ENCODE assay signal across 8 cellular contexts in the genomic region with DNA sequence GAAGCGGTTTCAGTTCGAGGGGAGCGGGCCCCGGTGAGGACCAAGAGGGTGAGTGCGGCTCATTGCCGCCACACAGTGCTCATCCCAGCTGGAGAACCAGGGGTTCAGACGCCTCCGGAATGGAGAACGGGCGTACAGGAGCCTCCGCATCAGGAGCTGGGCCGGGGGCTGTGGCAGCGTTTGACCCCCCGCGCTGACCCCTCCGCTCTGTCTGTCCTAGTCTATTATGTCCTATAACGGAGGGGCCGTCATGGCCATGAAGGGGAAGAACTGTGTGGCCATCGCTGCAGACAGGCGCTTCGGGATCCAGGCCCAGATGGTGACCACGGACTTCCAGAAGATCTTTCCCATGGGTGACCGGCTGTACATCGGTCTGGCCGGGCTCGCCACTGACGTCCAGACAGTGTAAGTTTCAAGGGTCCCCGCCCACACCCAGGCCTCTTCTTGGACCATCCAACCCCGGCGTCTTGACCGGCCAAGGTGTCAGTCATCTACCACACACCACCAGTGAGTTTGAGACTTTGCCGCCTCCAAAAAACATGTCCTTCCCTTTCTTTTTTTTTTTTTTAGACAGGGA. TPM values are rescaled to one million over a fixed set of nuclear protein-coding genes. Genes with fewer than 3 reads are reported as not detected.
A peak's percentile ranks its signal among the peaks of the same experiment; 100 is the strongest.
DNase-seq lines count a peak whose midpoint lies in the region; ATAC-seq and TF ChIP-seq lines count a peak whose summit lies in the region.

No MANE protein-coding gene starts in this region.

- H3K36me3 Mint-ChIP-seq in GM23338 (ENCODE audit: low read depth), result peaks cover 30% of the 10 kb centered on the region
- H3K36me3 Mint-ChIP-seq in stimulated activated naive B cell treated with anti-CD40 and anti-IgM and Interleukin-4, amounts not matched to agents 10 μg/mL and 1 μg/mL and 100 μg/mL, for 72 hours, result peaks cover 21 to 27% of the 10 kb centered on the region in 2 donors

- no peaks in the 10 kb centered on the region for H3K27me3 ChIP-seq in A673 (replicated peaks; ENCODE audit: insufficient read depth, low read depth, low read length, poor library complexity)
- H3K27me3 ChIP-seq in GM23338 (ENCODE audit: insufficient read depth), result peaks cover 16% of the 10 kb centered on the region
- no peaks in the 10 kb centered on the region for H3K27me3 ChIP-seq in WERI-Rb-1 (ENCODE audit: insufficient read depth, low read depth, severe bottlenecking)
- H3K27me3 ChIP-seq in hepatocyte, result no peaks in the 10 kb centered on the region

- H3K4me3 Mint-ChIP-seq in GM23338, result peak overlapping the region; percentile 97
- H3K4me3 Mint-ChIP-seq in stimulated activated naive B cell treated with anti-CD40 and anti-IgM and Interleukin-4, amounts not matched to agents 10 μg/mL and 1 μg/mL and 100 μg/mL, for 72 hours, result peak overlapping the region; percentile 95 to 97

- H3K79me2 ChIP-seq in GM23338 (replicated peaks; ENCODE audit: insufficient read depth), result peaks cover 23% of the 10 kb centered on the region
- peaks cover 28% of the 10 kb centered on the region for H3K79me2 ChIP-seq in hepatocyte

- H3K4me1 ChIP-seq in A673 (ENCODE audit: insufficient read depth, low read length, poor library complexity, severe bottlenecking) (peaks cover 16% of the 10 kb centered on the region), GM23338 (ENCODE audit: insufficient read depth) (peaks cover 20% of the 10 kb centered on the region), hepatocyte (ENCODE audit: insufficient read depth) (peaks cover 26% of the 10 kb centered on the region)

- H3K4me2 ChIP-seq in GM23338 (peak overlapping the region; percentile 91), hepatocyte (peak overlapping the region; percentile 92)

- H3K9me3 Mint-ChIP-seq in GM23338, result peaks cover 5% of the 10 kb centered on the region
- no peaks in the 10 kb centered on the region for H3K9me3 Mint-ChIP-seq in stimulated activated naive B cell treated with anti-CD40 and anti-IgM and Interleukin-4, amounts not matched to agents 10 μg/mL and 1 μg/mL and 100 μg/mL, for 72 hours

- peak overlapping the region; percentile 96 for H3K27ac Mint-ChIP-seq in GM23338
- H3K27ac Mint-ChIP-seq in stimulated activated naive B cell treated with anti-CD40 and anti-IgM and Interleukin-4, amounts not matched to agents 10 μg/mL and 1 μg/mL and 100 μg/mL, for 72 hours, result peak overlapping the region; percentile 97

- ATAC-seq in GM23338, result peak; percentile 5
- ATAC-seq in stimulated activated naive B cell treated with anti-CD40 and anti-IgM and Interleukin-4, amounts not matched to agents 10 μg/mL and 1 μg/mL and 100 μg/mL, for 72 hours (replicated peaks), result peak; percentile 22 to 28

- peaks cover 12% of the 10 kb centered on the region for H3K4me1 Mint-ChIP-seq in GM23338
- peaks cover 26 to 40% of the 10 kb centered on the region in 2 donors for H3K4me1 Mint-ChIP-seq in stimulated activated naive B cell treated with anti-CD40 and anti-IgM and Interleukin-4, amounts not matched to agents 10 μg/mL and 1 μg/mL and 100 μg/mL, for 72 hours

- TF ChIP-seq CTCF in A673 (conservative IDR thresholded peaks at IDR 0.05; ENCODE audit: low read depth, low read length) (no peak), GM23338 (conservative IDR thresholded peaks at IDR 0.05; ENCODE audit: low read depth in 2 of 2) (no peak), WERI-Rb-1 (IDR thresholded peaks at IDR 0.05; ENCODE audit: low read depth, low read length) (no peak), hepatocyte (IDR thresholded peaks at IDR 0.05; ENCODE audit: poor library complexity) (no peak)

- POLR2A ChIA-PET in A673 (lab: Charles Lee; ENCODE audit: low non-redundant PET), result no interaction called here

- no peak for DNase-seq in A673 (ENCODE audit: low spot score)
- DNase-seq in GM23338 (ENCODE audit: low spot score), result no peak
- DNase-seq in WERI-Rb-1, result no peak
- peak; percentile 23 for DNase-seq in hepatocyte (ENCODE audit: low spot score)
- no peak for DNase-seq in stimulated activated naive B cell treated with anti-CD40 and anti-IgM and Interleukin-4, amounts not matched to agents 10 μg/mL and 1 μg/mL and 100 μg/mL, for 72 hours
- DNase-seq in NCI-H187 treated with DMSO at 0.1 percent for 48 hours (lab: John Stamatoyannopoulos, UW), result no peak
- no peak for DNase-seq in D341Med (ENCODE audit: low spot score)
- DNase-seq in activated CD4-positive, alpha-beta T cell treated with anti-CD3 and anti-CD28 coated beads for 48 hours, result no peak

- H3K27me3 Mint-ChIP-seq in GM23338 (ENCODE audit: insufficient read depth, low read depth, poor library complexity), result peaks cover 27% of the 10 kb centered on the region
- H3K27me3 Mint-ChIP-seq in stimulated activated naive B cell treated with anti-CD40 and anti-IgM and Interleukin-4, amounts not matched to agents 10 μg/mL and 1 μg/mL and 100 μg/mL, for 72 hours, result peaks cover 18 to 22% of the 10 kb centered on the region in 2 donors

- WGBS in hepatocyte (ENCODE audit: low lambda C conversion rate, missing lambda C conversion rate), result 13% methylated on average over 31 of the region's 32 CpGs

- intact Hi-C loops in A673 (cut with micrococcal nuclease; ENCODE audit: unreplicated experiment), result loop anchor here (5.0 kb wide), 1 partner anchor 114 kb away; no protein-coding TSS in a partner anchor

- H3K36me3 ChIP-seq in A673 (ENCODE audit: insufficient read depth, low read length, poor library complexity, severe bottlenecking), result peaks cover 5% of the 10 kb centered on the region
- H3K36me3 ChIP-seq in GM23338 (ENCODE audit: insufficient read depth), result peaks cover 10% of the 10 kb centered on the region
- peaks cover 39% of the 10 kb centered on the region for H3K36me3 ChIP-seq in WERI-Rb-1
- H3K36me3 ChIP-seq in hepatocyte (replicated peaks; ENCODE audit: insufficient read depth, low read depth), result no peaks in the 10 kb centered on the region

- H2AFZ ChIP-seq in GM23338, result no peak overlapping the region
- peak overlapping the region; percentile 30 for H2AFZ ChIP-seq in hepatocyte

- H3K4me3 ChIP-seq in A673 (ENCODE audit: low read depth, low read length, poor library complexity, severe bottlenecking) (peak overlapping the region; percentile 81), GM23338 (peak overlapping the region; percentile 69), WERI-Rb-1 (ENCODE audit: low read depth, low read length) (peak overlapping the region; percentile 92), hepatocyte (peak overlapping the region; percentile 43)

- CTCF ChIA-PET in A673 (lab: Charles Lee), result no interaction called here

- BruUV-seq in A673 (replicated peaks; lab: Mats Ljungman, UMichigan), result TSS peak; percentile 79

- peak overlapping the region; percentile 76 for H3K27ac ChIP-seq in A673 (ENCODE audit: low read depth, low read length, poor library complexity, severe bottlenecking)
- no peak overlapping the region for H3K27ac ChIP-seq in GM23338 (ENCODE audit: low read depth)
- H3K27ac ChIP-seq in WERI-Rb-1, result peak overlapping the region; percentile 74
- peak overlapping the region; percentile 72 for H3K27ac ChIP-seq in hepatocyte

- H3K9me2 ChIP-seq in GM23338 (ENCODE audit: insufficient read depth) (no peaks in the 10 kb centered on the region), hepatocyte (replicated peaks; ENCODE audit: insufficient read depth) (no peaks in the 10 kb centered on the region)

- no peaks in the 10 kb centered on the region for H3K9me3 ChIP-seq in A673 (ENCODE audit: low read depth, low read length, poor library complexity, severe bottlenecking)
- no peaks in the 10 kb centered on the region for H3K9me3 ChIP-seq in WERI-Rb-1 (ENCODE audit: severe bottlenecking)
- H3K9me3 ChIP-seq in hepatocyte (ENCODE audit: low read depth), result no peaks in the 10 kb centered on the region

- H3F3A ChIP-seq in GM23338 (replicated peaks; ENCODE audit: low read depth), result peaks cover 2% of the 10 kb centered on the region; the same call in 1 of the 2 replicates

- peaks cover 9% of the 10 kb centered on the region; the same call in 1 of the 2 replicates for H4K20me1 ChIP-seq in GM23338 (replicated peaks; ENCODE audit: insufficient read depth)
- H4K20me1 ChIP-seq in hepatocyte (ENCODE audit: insufficient read depth, poor library complexity, severe bottlenecking), result no peaks in the 10 kb centered on the region

RNA-seq across cellular contexts. Expression of gene PSMB3, which starts 0.5 kb away (rescaled TPM):
- total RNA-seq in A673 (2021), result 217 and 232 TPM in 2 replicates
- total RNA-seq in GM23338 (2014; rRNA removed; shearing (Covaris generic)), result 250 and 270 TPM in 2 replicates
- 523 and 558 TPM in 2 replicates for polyA plus RNA-seq in GM23338 (2016; fragmentation: Nextera tagmentation; extraction: Ambion mirVana)
- total RNA-seq in hepatocyte, result 127 and 166 TPM in 2 replicates
- 252 and 275 TPM in 2 replicates for polyA plus RNA-seq in hepatocyte

RNA-seq across cellular contexts. Expression of gene PCGF2, which starts 4.9 kb away (rescaled TPM):
- 34.4 and 42.0 TPM in 2 replicates for total RNA-seq in A673 (2021)
- total RNA-seq in GM23338 (2014; rRNA removed; shearing (Covaris generic)), result 21.1 and 23.4 TPM in 2 replicates
- 51.9 and 60.9 TPM in 2 replicates for polyA plus RNA-seq in GM23338 (2016; fragmentation: Nextera tagmentation; extraction: Ambion mirVana)
- total RNA-seq in hepatocyte, result 7.2 and 8.7 TPM in 2 replicates
- 11.0 and 13.0 TPM in 2 replicates for polyA plus RNA-seq in hepatocyte

RNA-seq across cellular contexts. Expression of gene CISD3, which starts 22.9 kb away (rescaled TPM):
- total RNA-seq in A673 (2021) (6.6 and 8.5 TPM in 2 replicates), hepatocyte (4.9 and 5.0 TPM in 2 replicates)
- total RNA-seq in GM23338 (2014; rRNA removed; shearing (Covaris generic)), result 0.94 and 3.4 TPM in 2 replicates
- polyA plus RNA-seq in GM23338 (2016; fragmentation: Nextera tagmentation; extraction: Ambion mirVana) (8.9 and 9.9 TPM in 2 replicates), hepatocyte (37.0 and 41.6 TPM in 2 replicates)

RNA-seq across cellular contexts. Expression of gene PIP4K2B, which starts 46.3 kb away (rescaled TPM):
- total RNA-seq in A673 (2021) (28.0 and 35.7 TPM in 2 replicates), hepatocyte (39.3 and 46.8 TPM in 2 replicates)
- total RNA-seq in GM23338 (2014; rRNA removed; shearing (Covaris generic)), result 36.0 and 43.4 TPM in 2 replicates
- polyA plus RNA-seq in GM23338 (2016; fragmentation: Nextera tagmentation; extraction: Ambion mirVana) (9.5 and 10.0 TPM in 2 replicates), hepatocyte (8.2 and 11.1 TPM in 2 replicates)

RNA-seq across cellular contexts. Expression of gene MLLT6, which starts 47.9 kb away (rescaled TPM):
- total RNA-seq in A673 (2021), result 41.4 and 59.5 TPM in 2 replicates
- total RNA-seq in GM23338 (2014; rRNA removed; shearing (Covaris generic)), result 2.8 and 3.3 TPM in 2 replicates
- polyA plus RNA-seq in GM23338 (2016; fragmentation: Nextera tagmentation; extraction: Ambion mirVana), result 1.8 and 2.6 TPM in 2 replicates
- 27.5 and 31.2 TPM in 2 replicates for total RNA-seq in hepatocyte
- polyA plus RNA-seq in hepatocyte, result 10.6 and 11.0 TPM in 2 replicates
